ENCODE assay signal across 20 cellular contexts in genomic region chr4:165905405-165906027, GRCh38. TPM values are rescaled to one million over a fixed set of nuclear protein-coding genes. Genes with fewer than 3 reads are reported as not detected.
A peak's percentile ranks its signal among the peaks of the same experiment; 100 is the strongest.
DNase-seq lines count a peak whose midpoint lies in the region; ATAC-seq and TF ChIP-seq lines count a peak whose summit lies in the region.
"Had no signal": no experiment of that assay in that cellular context is flagged by ENCODE, and none has a peak within 500 bp of the region (broad histone marks: within the 10 kb centered on the region; RNA-seq: fewer than 3 reads in every experiment).

No MANE protein-coding gene starts in this region.

- no peak overlapping the region for H3K14ac ChIP-seq in mesenchymal stem cell (ENCODE audit: low read length in 2 of 2)

- no peak overlapping the region for H2BK120ac ChIP-seq in mesenchymal stem cell (ENCODE audit: low read depth, low read length)

- peaks cover 8% of the 10 kb centered on the region; the same call in 2 of the 3 replicates for H3K36me3 Mint-ChIP-seq in GM23338 (ENCODE audit: low read depth)
- H3K36me3 Mint-ChIP-seq: immature natural killer cell; natural killer cell treated with Interleukin-12 subunit alpha and Interleukin-12 subunit beta and Interleukin-15 and Interleukin-18, amount 100 ng/mL, for 72 hours; T-cell had no signal

- 72% methylated on average over 2 of the region's 6 CpGs for WGBS in mesenchymal stem cell

- no peak for TF ChIP-seq CTCF in GM23338 (conservative IDR thresholded peaks at IDR 0.05; ENCODE audit: low read depth in 2 of 2)

- no peak overlapping the region for H3K18ac ChIP-seq in mesenchymal stem cell (ENCODE audit: low read depth in 1 of 2, low read length in 2 of 2)

- H3K9me2 ChIP-seq in GM23338 (ENCODE audit: insufficient read depth): no peaks in the 10 kb centered on the region

- no peak overlapping the region for H4K91ac ChIP-seq in mesenchymal stem cell (ENCODE audit: low read length)

- H3K4me2 ChIP-seq in GM23338 (no peak overlapping the region), mesenchymal stem cell (ENCODE audit: low read length, poor library complexity, severe bottlenecking) (no peak overlapping the region)

- no peak for ATAC-seq in GM23338
- ATAC-seq in left lobe of liver: no peak
- ATAC-seq in HG03135 (IDR thresholded peaks at IDR 0.05; ENCODE audit: unreplicated experiment): no peak
- ATAC-seq: K562; natural killer cell treated with Interleukin-12 subunit alpha and Interleukin-12 subunit beta and Interleukin-15 and Interleukin-18, amount 100 ng/mL, for 72 hours; T-cell had no signal

- no peak overlapping the region for H2AFZ ChIP-seq in GM23338
- H2AFZ ChIP-seq in mesenchymal stem cell (ENCODE audit: low read depth, low read length): peak overlapping the region; percentile 14

- H2BK5ac ChIP-seq in mesenchymal stem cell (ENCODE audit: low read depth, low read length, poor library complexity, severe bottlenecking): no peak overlapping the region

- no peaks in the 10 kb centered on the region for H4K20me1 ChIP-seq in GM23338 (replicated peaks; ENCODE audit: insufficient read depth)

- H3F3A ChIP-seq in GM23338 (replicated peaks; ENCODE audit: low read depth): no peaks in the 10 kb centered on the region

- H3K23ac ChIP-seq in mesenchymal stem cell (ENCODE audit: low read length in 2 of 2): no peak overlapping the region

- H2BK15ac ChIP-seq in mesenchymal stem cell (ENCODE audit: low read depth, poor library complexity, severe bottlenecking): no peak overlapping the region

- no peaks in the 10 kb centered on the region for H3K79me2 ChIP-seq in GM23338 (replicated peaks; ENCODE audit: insufficient read depth)

- H3K79me1 ChIP-seq in mesenchymal stem cell (replicated peaks; ENCODE audit: low read length, poor library complexity, severe bottlenecking): no peaks in the 10 kb centered on the region

- H3K27ac Mint-ChIP-seq in GM23338: peak overlapping the region; percentile 26; the same call in 1 of the 2 replicates
- H3K27ac Mint-ChIP-seq: natural killer cell treated with Interleukin-12 subunit alpha and Interleukin-12 subunit beta and Interleukin-15 and Interleukin-18, amount 100 ng/mL, for 72 hours; T-cell had no signal

- no peak overlapping the region for H2AK5ac ChIP-seq in mesenchymal stem cell (ENCODE audit: low read length, severe bottlenecking)

- H3K27me3 Mint-ChIP-seq in GM23338 (ENCODE audit: insufficient read depth, low read depth, poor library complexity): no peaks in the 10 kb centered on the region
- H3K27me3 Mint-ChIP-seq: central memory CD8-positive, alpha-beta T cell; natural killer cell treated with Interleukin-12 subunit alpha and Interleukin-12 subunit beta and Interleukin-15 and Interleukin-18, amount 100 ng/mL, for 72 hours; T-cell had no signal

- no peak overlapping the region for H3K9ac ChIP-seq in mesenchymal stem cell (ENCODE audit: low read length)

- no peaks in the 10 kb centered on the region for H3K9me3 ChIP-seq in mesenchymal stem cell (ENCODE audit: control insufficient read depth, low read length)
- H3K9me3 ChIP-seq: Caco-2, thoracic aorta had no signal

- peaks cover 4% of the 10 kb centered on the region for H3K4me1 Mint-ChIP-seq in GM23338
- H3K4me1 Mint-ChIP-seq: central memory CD8-positive, alpha-beta T cell; immature natural killer cell; T-cell had no signal

- DNase-seq in GM23338 (ENCODE audit: low spot score) (no peak), M059J (ENCODE audit: low read depth) (peak; percentile 84), cerebellar cortex (ENCODE audit: low spot score) (peak; percentile 61), mesenchymal stem cell (no peak), left lobe of liver (ENCODE audit: low spot score) (no peak), SKM-1 treated with dmso at 0.1 percent for 144 hours (lab: John Stamatoyannopoulos, UW; ENCODE audit: unreplicated experiment) (no peak), NCI-H1092 treated with DMSO at 0.1 percent for 48 hours (lab: John Stamatoyannopoulos, UW) (no peak)
- DNase-seq: AML-193, Caco-2, GF-D8, immature natural killer cell, mammary epithelial cell, NCI-H1105, spleen, T-cell had no signal

- H3K4me3 ChIP-seq in GM23338: no peak overlapping the region
- no peak overlapping the region for H3K4me3 ChIP-seq in mesenchymal stem cell (ENCODE audit: insufficient read depth in 1 of 2, low read depth in 1 of 2, low read length in 2 of 2)
- H3K4me3 ChIP-seq: K562, spleen, thoracic aorta had no signal

- H2BK12ac ChIP-seq in mesenchymal stem cell (ENCODE audit: low read length in 2 of 2): no peak overlapping the region

- no peak overlapping the region for H3K27ac ChIP-seq in GM23338 (ENCODE audit: low read depth)
- H3K27ac ChIP-seq in mesenchymal stem cell (ENCODE audit: low read length, poor library complexity, severe bottlenecking): no peak overlapping the region
- H3K27ac ChIP-seq: spleen, thoracic aorta had no signal

- peaks cover 5% of the 10 kb centered on the region; the same call in 2 of the 3 replicates for H3K9me3 Mint-ChIP-seq in GM23338

- no peak overlapping the region for H3K4ac ChIP-seq in mesenchymal stem cell (ENCODE audit: low read depth in 1 of 2, low read length in 2 of 2)

- H4K8ac ChIP-seq in mesenchymal stem cell (ENCODE audit: low read length): no peak overlapping the region

- H3K4me1 ChIP-seq in GM23338 (ENCODE audit: insufficient read depth) (peaks cover 3% of the 10 kb centered on the region; the same call in 1 of the 2 replicates), mesenchymal stem cell (ENCODE audit: control insufficient read depth, insufficient read depth, low read depth, low read length) (no peaks in the 10 kb centered on the region)
- H3K4me1 ChIP-seq: Caco-2, spleen had no signal

- H3K4me3 Mint-ChIP-seq in GM23338: no peak overlapping the region
- H3K4me3 Mint-ChIP-seq: central memory CD8-positive, alpha-beta T cell; immature natural killer cell; natural killer cell treated with Interleukin-12 subunit alpha and Interleukin-12 subunit beta and Interleukin-15 and Interleukin-18, amount 100 ng/mL, for 72 hours; T-cell had no signal

- no peaks in the 10 kb centered on the region for H3K36me3 ChIP-seq in GM23338 (ENCODE audit: insufficient read depth)
- H3K36me3 ChIP-seq in mesenchymal stem cell (ENCODE audit: control insufficient read depth in 1 of 2, insufficient read depth in 2 of 2, low read depth in 1 of 2, low read length in 2 of 2): no peaks in the 10 kb centered on the region
- H3K36me3 ChIP-seq: spleen, thoracic aorta had no signal

- no peaks in the 10 kb centered on the region for H3K27me3 ChIP-seq in GM23338 (ENCODE audit: insufficient read depth)
- no peaks in the 10 kb centered on the region for H3K27me3 ChIP-seq in mesenchymal stem cell (ENCODE audit: control insufficient read depth in 1 of 2, insufficient read depth in 1 of 2, low read length in 2 of 2)
- H3K27me3 ChIP-seq: spleen had no signal

TF ChIP-seq in GM23338, 12 proteins besides CTCF, POLR2A, EP300 and RAD21 (continues in another document):
- TF ChIP-seq NANOG (IDR thresholded peaks at IDR 0.05; ENCODE audit: borderline replicate concordance): no peak

RNA-seq across cellular contexts. Expression of gene TLL1, which starts 32.5 kb away (rescaled TPM):
- 0.39 and 2.4 TPM in 2 replicates for total RNA-seq in GM23338 (2014; rRNA removed; shearing (Covaris generic))
- 0.18 and 0.56 TPM in 2 replicates for polyA plus RNA-seq in GM23338 (2016; fragmentation: Nextera tagmentation; extraction: Ambion mirVana)
- 4.2 and 6.8 TPM in 2 replicates for total RNA-seq in M059J (2014; rRNA removed; shearing (Covaris generic))
- polyA plus RNA-seq in mesenchymal stem cell (2013, experiment 1 of 2): 0.01 TPM
- not detected for polyA plus RNA-seq in mesenchymal stem cell (2013, experiment 2 of 2)
- 0.75 TPM for total RNA-seq in left lobe of liver
- total RNA-seq: K562, T-cell had no signal
- polyA plus RNA-seq: immature natural killer cell, K562 had no signal

Comparison
In these comparisons a context has a peak if more than half of its experiments do, and no peak if none do; other contexts are left out.
1. DNase-seq: peak in M059J (single experiment) and cerebellar cortex (single experiment); none in GM23338 (single experiment), mesenchymal stem cell (single experiment), left lobe of liver (single experiment), SKM-1 treated with dmso at 0.1 percent for 144 hours (single experiment) and NCI-H1092 treated with DMSO at 0.1 percent for 48 hours (single experiment).